Comparison of ENCODE assay signal across 28 cellular contexts in genomic region chr7:100389437-100390088, GRCh38. TPM values are rescaled to one million over a fixed set of nuclear protein-coding genes. Genes with fewer than 3 reads are reported as not detected.
DNase-seq lines count a peak whose midpoint lies in the region; ATAC-seq, FAIRE-seq and TF ChIP-seq lines count a peak whose summit lies in the region.
"Had no signal": no experiment of that assay in that cellular context is flagged by ENCODE, and none has a peak within 500 bp of the region (broad histone marks: within the 10 kb centered on the region; RNA-seq: fewer than 3 reads in every experiment).

No MANE protein-coding gene starts in this region.

- POLR2A ChIA-PET in K562 (lab: Yijun Ruan, JAX), result interaction anchor here (0.7 to 2.2 kb wide), 4 partner anchors 10 to 190 kb away, joined by 3 to 9 read pairs (median 4); no protein-coding TSS in a partner anchor

- H3K36me3 ChIP-seq in BLaER1, result no peaks in the 10 kb centered on the region
- no peaks in the 10 kb centered on the region for H3K36me3 ChIP-seq in DND-41 (ENCODE audit: insufficient read depth, low read length)
- H3K36me3 ChIP-seq in K562 (ENCODE audit: control insufficient read depth, insufficient read depth, low read length), result no peaks in the 10 kb centered on the region
- H3K36me3 ChIP-seq in neural progenitor cell, result no peaks in the 10 kb centered on the region
- H3K36me3 ChIP-seq in uterus, result no peaks in the 10 kb centered on the region
- H3K36me3 ChIP-seq: HAP-1, SJCRH30 had no signal

- no peak overlapping the region for H3K4me3 ChIP-seq in BLaER1
- no peak overlapping the region for H3K4me3 ChIP-seq in DND-41 (ENCODE audit: low read depth in 1 of 2, low read length in 2 of 2)
- H3K4me3 ChIP-seq in K562, result no peak overlapping the region
- H3K4me3 ChIP-seq in neural progenitor cell, result no peak overlapping the region
- no peak overlapping the region for H3K4me3 ChIP-seq in uterus
- H3K4me3 ChIP-seq: A549, HAP-1, SJCRH30 had no signal

- H3F3A ChIP-seq in neural progenitor cell (ENCODE audit: low read depth), result no peaks in the 10 kb centered on the region

- H4K20me1 ChIP-seq in BLaER1 (no peaks in the 10 kb centered on the region), DND-41 (ENCODE audit: insufficient read depth, low read length) (no peaks in the 10 kb centered on the region), K562 (replicated peaks; ENCODE audit: control insufficient read depth, insufficient read depth, low read length) (no peaks in the 10 kb centered on the region), neural progenitor cell (ENCODE audit: low read depth) (no peaks in the 10 kb centered on the region)

- 12% methylated on average over 9 of the region's 9 CpGs for WGBS in K562 (ENCODE audit: insufficient coverage, low coverage, missing lambda C conversion rate)

- no TSS peak for BruUV-seq in K562 (replicated peaks; lab: Mats Ljungman, UMichigan)

- H3K27ac Mint-ChIP-seq in neural progenitor cell, result peak overlapping the region; percentile 6
- H3K27ac Mint-ChIP-seq in progenitor cell of endocrine pancreas, result no peak overlapping the region
- H3K27ac Mint-ChIP-seq: CD8-positive, alpha-beta memory T cell had no signal

- in situ Hi-C loops in K562 (cut with MboI), result no loop called here

- intact Hi-C loops in K562 (cut with micrococcal nuclease) (no loop called here), uterus (cut with DNase I; ENCODE audit: low total_unique reads) (no loop called here)

- H2AFZ ChIP-seq in DND-41 (ENCODE audit: low read depth, low read length), result no peak overlapping the region
- no peak overlapping the region for H2AFZ ChIP-seq in K562 (ENCODE audit: low read depth, low read length)
- H2AFZ ChIP-seq in neural progenitor cell (replicated peaks), result no peak overlapping the region

- peaks cover 16% of the 10 kb centered on the region for H3K4me1 Mint-ChIP-seq in neural progenitor cell
- H3K4me1 Mint-ChIP-seq in progenitor cell of endocrine pancreas (ENCODE audit: low read depth), result peaks cover 4% of the 10 kb centered on the region
- H3K4me1 Mint-ChIP-seq: CD8-positive, alpha-beta memory T cell had no signal

- H3K4me2 ChIP-seq in BLaER1, result peak overlapping the region; percentile 53
- H3K4me2 ChIP-seq in DND-41 (ENCODE audit: insufficient read depth, low read length), result no peak overlapping the region
- H3K4me2 ChIP-seq in K562 (ENCODE audit: insufficient read depth, low read length), result no peak overlapping the region
- H3K4me2 ChIP-seq in neural progenitor cell, result no peak overlapping the region
- H3K4me2 ChIP-seq: A549, KMS-11 had no signal

- no peak for FAIRE-seq in K562 (lab: Jason Lieb, UNC)
- FAIRE-seq: A549, GM12891, GM19239, RCC 7860 had no signal

- TF ChIP-seq POLR2A in K562 (conservative IDR thresholded peaks at IDR 0.05) (no peak), uterus (IDR thresholded peaks at IDR 0.05) (no peak)

- H3K27me3 Mint-ChIP-seq in neural progenitor cell (ENCODE audit: insufficient read depth, low read depth) (no peaks in the 10 kb centered on the region), progenitor cell of endocrine pancreas (peaks cover 32% of the 10 kb centered on the region)

- H3K9me3 Mint-ChIP-seq in neural progenitor cell, result no peaks in the 10 kb centered on the region
- no peaks in the 10 kb centered on the region for H3K9me3 Mint-ChIP-seq in progenitor cell of endocrine pancreas (ENCODE audit: low read depth)
- H3K9me3 Mint-ChIP-seq: CD14-positive monocyte; CD8-positive, alpha-beta memory T cell had no signal

- H3K9me1 ChIP-seq in K562 (ENCODE audit: control insufficient read depth, insufficient read depth, low read length), result no peaks in the 10 kb centered on the region

- no peaks in the 10 kb centered on the region for H3K27me3 ChIP-seq in BLaER1
- no peaks in the 10 kb centered on the region for H3K27me3 ChIP-seq in DND-41 (ENCODE audit: insufficient read depth, low read length, poor library complexity)
- peaks cover 16 to 23% of the 10 kb centered on the region in 2 experiments; a peak in 4 of 5 replicates for H3K27me3 ChIP-seq in K562 (ENCODE audit: control insufficient read depth in 2 of 2, insufficient read depth in 2 of 2, low read length in 2 of 2)
- no peaks in the 10 kb centered on the region for H3K27me3 ChIP-seq in neural progenitor cell
- H3K27me3 ChIP-seq in uterus, result no peaks in the 10 kb centered on the region

- no peaks in the 10 kb centered on the region for H3K36me3 Mint-ChIP-seq in neural progenitor cell
- no peaks in the 10 kb centered on the region for H3K36me3 Mint-ChIP-seq in progenitor cell of endocrine pancreas (ENCODE audit: insufficient read depth)
- H3K36me3 Mint-ChIP-seq: CD8-positive, alpha-beta memory T cell had no signal

- TF ChIP-seq CTCF in DND-41 (IDR thresholded peaks at IDR 0.05; ENCODE audit: borderline replicate concordance, extremely low read depth, low read length, poor library complexity, severe bottlenecking) (no peak), K562 (IDR thresholded peaks at IDR 0.05 in 2 of 3, conservative IDR thresholded peaks at IDR 0.05 in 1 of 3; ENCODE audit: insufficient read depth in 2 of 3, low read depth in 1 of 3, low read length in 3 of 3) (no peak), neural progenitor cell (IDR thresholded peaks at IDR 0.05) (no peak), uterus (IDR thresholded peaks at IDR 0.05) (no peak), progenitor cell of endocrine pancreas (IDR thresholded peaks at IDR 0.05; ENCODE audit: unreplicated experiment) (no peak)

- DNase-seq in DND-41 (no peak), K562 (ENCODE audit: extremely low read depth in 1 of 4, low spot score in 3 of 4) (no peak), neural progenitor cell (ENCODE audit: low spot score) (no peak), amygdala (lab: John Stamatoyannopoulos, UW) (no peak), uterus (no peak), progenitor cell of endocrine pancreas (ENCODE audit: low spot score, unreplicated experiment) (no peak)
- DNase-seq: CD8-positive, alpha-beta memory T cell; DMS 273 treated with DMSO at 0.1 percent for 48 hours; DMS79; GF-D8; MM.1S; NCI-H1092; NCI-H1417 treated with DMSO at 0.1 percent for 48 hours; NCI-H187; NCI-H2081 treated with DMSO at 0.1 percent for 48 hours; NCI-H2171 treated with DMSO at 0.1 percent for 48 hours; NCI-H345; NCI-H510A treated with DMSO at 0.1 percent for 48 hours; SJCRH30 had no signal

- H3K27ac ChIP-seq in BLaER1 (no peak overlapping the region), DND-41 (ENCODE audit: low read length) (no peak overlapping the region), K562 (ENCODE audit: extremely low read depth, low read depth, low read length) (no peak overlapping the region), neural progenitor cell (no peak overlapping the region), uterus (no peak overlapping the region)
- H3K27ac ChIP-seq: A549, KMS-11, SJCRH30 had no signal

- no peak for TF ChIP-seq EP300 in K562 (IDR thresholded peaks at IDR 0.05; ENCODE audit: low read length)

- peak overlapping the region; percentile 8; the same call in 1 of the 2 replicates for H3K9ac ChIP-seq in BLaER1
- H3K9ac ChIP-seq in DND-41 (ENCODE audit: low read depth, low read length), result no peak overlapping the region
- peak overlapping the region in 1 of 2 experiments; percentile 11; a peak in 2 of 4 replicates for H3K9ac ChIP-seq in K562 (ENCODE audit: insufficient read depth in 1 of 2, low read depth in 2 of 2, low read length in 2 of 2)
- H3K9ac ChIP-seq in neural progenitor cell, result no peak overlapping the region
- H3K9ac ChIP-seq: KMS-11 had no signal

- TF ChIP-seq RAD21 in K562 (CRISPR knock-in tag; conservative IDR thresholded peaks at IDR 0.05 in 1 of 2, IDR thresholded peaks at IDR 0.05 in 1 of 2), result no peak

- H3K4me3 Mint-ChIP-seq in neural progenitor cell, result no peak overlapping the region
- no peak overlapping the region for H3K4me3 Mint-ChIP-seq in progenitor cell of endocrine pancreas (ENCODE audit: low read depth)
- H3K4me3 Mint-ChIP-seq: CD14-positive monocyte; CD8-positive, alpha-beta memory T cell had no signal

- ATAC-seq in DND-41 (ENCODE audit: insufficient read depth, low read depth), result 0 out of 3 replicates have a peak, but pooled peaks have one; percentile 24
- ATAC-seq in K562, result no peak
- ATAC-seq: A549, SK-N-SH treated with all-trans-retinoic acid at 6 μM for 48 hours had no signal

- no peaks in the 10 kb centered on the region for H3K9me3 ChIP-seq in BLaER1
- no peaks in the 10 kb centered on the region for H3K9me3 ChIP-seq in DND-41 (ENCODE audit: insufficient read depth, low read length, severe bottlenecking)
- H3K9me3 ChIP-seq in K562 (replicated peaks; ENCODE audit: control insufficient read depth, insufficient read depth, low read depth, low read length), result no peaks in the 10 kb centered on the region
- H3K9me3 ChIP-seq in neural progenitor cell (ENCODE audit: low read depth), result no peaks in the 10 kb centered on the region
- H3K9me3 ChIP-seq in uterus, result no peaks in the 10 kb centered on the region
- H3K9me3 ChIP-seq: A549, HAP-1, SJCRH30 had no signal

- H3K79me2 ChIP-seq in DND-41 (ENCODE audit: insufficient read depth, low read length) (no peaks in the 10 kb centered on the region), K562 (ENCODE audit: control insufficient read depth, insufficient read depth, low read length) (no peaks in the 10 kb centered on the region), neural progenitor cell (ENCODE audit: low read depth) (no peaks in the 10 kb centered on the region)

- H3K4me1 ChIP-seq in BLaER1 (peaks cover 68% of the 10 kb centered on the region), DND-41 (ENCODE audit: insufficient read depth, low read length) (no peaks in the 10 kb centered on the region), K562 (replicated peaks in 1 of 2; ENCODE audit: control insufficient read depth in 2 of 2, insufficient read depth in 2 of 2, low read length in 2 of 2) (peaks cover 4 to 6% of the 10 kb centered on the region in 2 experiments; a peak in 2 of 5 replicates), neural progenitor cell (peaks cover 12% of the 10 kb centered on the region), uterus (no peaks in the 10 kb centered on the region)
- H3K4me1 ChIP-seq: A549, HAP-1, SJCRH30 had no signal

- CTCF ChIA-PET in K562 (lab: Yijun Ruan, JAX; ENCODE audit: low intra/inter-chr PET ratio), result no interaction called here

RNA-seq across cellular contexts. Expression of gene PILRA, which starts 16.3 kb away (rescaled TPM):
- 9.0 and 11.0 TPM in 2 replicates for total RNA-seq in K562 (2011; cell fraction: chromatin; rRNA removed; ENCODE audit: low replicate concordance)
- total RNA-seq in K562 (2011; cell fraction: nucleolus; rRNA removed), result 5.9 and 6.2 TPM in 2 replicates
- 8.1 and 8.8 TPM in 2 replicates for total RNA-seq in K562 (2011; cell fraction: nucleoplasm; rRNA removed)
- total RNA-seq in K562 (2014; rRNA removed) (0.23 and 0.41 TPM in 2 replicates), K562 (2014; rRNA removed; fragmentation: Illumina TruSeq; extraction: Trizol) (0.32 and 0.47 TPM in 2 replicates), K562 (2015; rRNA removed; fragmentation: Illumina TruSeq; extraction: Trizol) (0.34 and 0.65 TPM in 2 replicates), K562 (2021) (0.83 and 0.95 TPM in 2 replicates), neural progenitor cell (ENCODE audit: low replicate concordance) (0.68 and 6.7 TPM in 2 replicates), uterus (10 to 100 TPM in 1 of 4 donors, 1 to 10 TPM in 3; 3.3 to 20.6 (median 6.7) TPM), progenitor cell of endocrine pancreas (3.9 and 5.3 TPM in 2 replicates)
- polyA plus RNA-seq in K562 (2011; rRNA removed) (1.8 and 3.1 TPM in 2 replicates), K562 (2014; fragmentation: Illumina TruSeq; extraction: Trizol) (0.73 and 0.93 TPM in 2 replicates), K562 (2014; fragmentation: Nextera tagmentation; extraction: Ambion mirVana) (under 1 TPM; 0.13 to 0.21 TPM), K562 (2014; rRNA removed) (0.62 and 1.6 TPM in 2 replicates)
- polyA plus RNA-seq in K562 (2011; cell fraction: cytosol; rRNA removed), result 1.8 and 3.1 TPM in 2 replicates
- polyA plus RNA-seq in K562 (2011; cell fraction: nucleus; rRNA removed), result 12.1 and 14.8 TPM in 2 replicates
- polyA plus RNA-seq in K562 (2012), result 0.79 and 2.9 TPM in 2 replicates
- polyA minus RNA-seq in K562 (2011; rRNA and poly(A)+ RNA removed), result 0.30 TPM in 1 of 2 replicates, not detected in the other
- polyA minus RNA-seq in K562 (2011; cell fraction: cytosol; rRNA and poly(A)+ RNA removed), result not detected in 2 replicates
- 1.1 and 1.6 TPM in 2 replicates for polyA minus RNA-seq in K562 (2011; cell fraction: nucleus; rRNA and poly(A)+ RNA removed)

RNA-seq across cellular contexts. Expression of gene PILRB, which starts 31.6 kb away (rescaled TPM):
- total RNA-seq in K562 (2011; cell fraction: chromatin; rRNA removed; ENCODE audit: low replicate concordance), result 248 and 523 TPM in 2 replicates
- 303 and 304 TPM in 2 replicates for total RNA-seq in K562 (2011; cell fraction: nucleolus; rRNA removed)
- 245 and 257 TPM in 2 replicates for total RNA-seq in K562 (2011; cell fraction: nucleoplasm; rRNA removed)
- 37.0 and 37.7 TPM in 2 replicates for total RNA-seq in K562 (2014; rRNA removed)
- 14.4 and 25.4 TPM in 2 replicates for total RNA-seq in K562 (2014; rRNA removed; fragmentation: Illumina TruSeq; extraction: Trizol)
- total RNA-seq in K562 (2015; rRNA removed; fragmentation: Illumina TruSeq; extraction: Trizol), result 30.7 and 32.3 TPM in 2 replicates
- 39.0 and 45.3 TPM in 2 replicates for total RNA-seq in K562 (2021)
- polyA plus RNA-seq in K562 (2011; rRNA removed), result 39.2 and 56.1 TPM in 2 replicates
- polyA plus RNA-seq in K562 (2011; cell fraction: cytosol; rRNA removed), result 30.7 and 45.8 TPM in 2 replicates
- polyA plus RNA-seq in K562 (2011; cell fraction: nucleus; rRNA removed), result 448 and 634 TPM in 2 replicates
- 39.7 and 51.9 TPM in 2 replicates for polyA plus RNA-seq in K562 (2012)
- 49.9 and 56.7 TPM in 2 replicates for polyA plus RNA-seq in K562 (2014; fragmentation: Illumina TruSeq; extraction: Trizol)
- 1 to 10 TPM; 6.2 to 7.1 TPM for polyA plus RNA-seq in K562 (2014; fragmentation: Nextera tagmentation; extraction: Ambion mirVana)
- 94.6 and 99.3 TPM in 2 replicates for polyA plus RNA-seq in K562 (2014; rRNA removed)
- 8.3 and 12.6 TPM in 2 replicates for polyA minus RNA-seq in K562 (2011; rRNA and poly(A)+ RNA removed)
- 2.9 and 8.4 TPM in 2 replicates for polyA minus RNA-seq in K562 (2011; cell fraction: cytosol; rRNA and poly(A)+ RNA removed)
- 43.1 and 49.8 TPM in 2 replicates for polyA minus RNA-seq in K562 (2011; cell fraction: nucleus; rRNA and poly(A)+ RNA removed)
- total RNA-seq in neural progenitor cell (ENCODE audit: low replicate concordance), result 19.3 and 43.6 TPM in 2 replicates
- 10 to 100 TPM; 13.4 to 66.1 (median 56.3) TPM for total RNA-seq in uterus
- total RNA-seq in progenitor cell of endocrine pancreas, result 64.6 and 67.9 TPM in 2 replicates

RNA-seq across cellular contexts. Expression of gene ZCWPW1, which starts 38.9 kb away (rescaled TPM):
- total RNA-seq in K562 (2011; cell fraction: chromatin; rRNA removed; ENCODE audit: low replicate concordance), result 2.4 and 3.7 TPM in 2 replicates
- 2.0 and 2.6 TPM in 2 replicates for total RNA-seq in K562 (2011; cell fraction: nucleolus; rRNA removed)
- total RNA-seq in K562 (2011; cell fraction: nucleoplasm; rRNA removed), result 1.8 and 3.5 TPM in 2 replicates
- total RNA-seq in K562 (2014; rRNA removed) (1.3 and 1.7 TPM in 2 replicates), K562 (2014; rRNA removed; fragmentation: Illumina TruSeq; extraction: Trizol) (0.84 and 1.8 TPM in 2 replicates), K562 (2015; rRNA removed; fragmentation: Illumina TruSeq; extraction: Trizol) (1.2 and 1.7 TPM in 2 replicates), K562 (2021) (0.86 and 0.94 TPM in 2 replicates), neural progenitor cell (ENCODE audit: low replicate concordance) (1.4 and 1.8 TPM in 2 replicates), uterus (1 to 10 TPM in 3 of 4 donors, not detected in 1; 1.5 to 6.1 (median 5.2) TPM), progenitor cell of endocrine pancreas (2.5 and 3.8 TPM in 2 replicates)
- polyA plus RNA-seq in K562 (2011; rRNA removed) (1.5 and 1.7 TPM in 2 replicates), K562 (2014; fragmentation: Illumina TruSeq; extraction: Trizol) (0.79 and 1.4 TPM in 2 replicates), K562 (2014; fragmentation: Nextera tagmentation; extraction: Ambion mirVana) (under 1 TPM; 0.18 to 0.41 TPM), K562 (2014; rRNA removed) (0.61 and 1.6 TPM in 2 replicates)
- 0.67 and 0.81 TPM in 2 replicates for polyA plus RNA-seq in K562 (2011; cell fraction: cytosol; rRNA removed)
- 3.7 and 4.2 TPM in 2 replicates for polyA plus RNA-seq in K562 (2011; cell fraction: nucleus; rRNA removed)
- 2.2 and 3.0 TPM in 2 replicates for polyA plus RNA-seq in K562 (2012)
- polyA minus RNA-seq in K562 (2011; rRNA and poly(A)+ RNA removed), result 0.84 and 0.91 TPM in 2 replicates
- 0.86 and 1.5 TPM in 2 replicates for polyA minus RNA-seq in K562 (2011; cell fraction: cytosol; rRNA and poly(A)+ RNA removed)
- 1.2 and 1.6 TPM in 2 replicates for polyA minus RNA-seq in K562 (2011; cell fraction: nucleus; rRNA and poly(A)+ RNA removed)

RNA-seq across cellular contexts. Expression of gene MEPCE, which starts 40.1 kb away (rescaled TPM):
- 33.3 and 101 TPM in 2 replicates for total RNA-seq in K562 (2011; cell fraction: chromatin; rRNA removed; ENCODE audit: low replicate concordance)
- total RNA-seq in K562 (2011; cell fraction: nucleolus; rRNA removed), result 57.9 and 76.5 TPM in 2 replicates
- total RNA-seq in K562 (2011; cell fraction: nucleoplasm; rRNA removed), result 40.2 and 43.9 TPM in 2 replicates
- total RNA-seq in K562 (2014; rRNA removed) (50.6 and 65.4 TPM in 2 replicates), K562 (2014; rRNA removed; fragmentation: Illumina TruSeq; extraction: Trizol) (24.9 and 29.5 TPM in 2 replicates), K562 (2015; rRNA removed; fragmentation: Illumina TruSeq; extraction: Trizol) (60.3 and 60.4 TPM in 2 replicates), K562 (2021) (72.8 and 76.3 TPM in 2 replicates), neural progenitor cell (ENCODE audit: low replicate concordance) (16.4 and 42.6 TPM in 2 replicates), uterus (10 to 100 TPM; 21.2 to 44.2 (median 30.2) TPM), progenitor cell of endocrine pancreas (34.6 and 35.4 TPM in 2 replicates)
- polyA plus RNA-seq in K562 (2011; rRNA removed) (16.1 and 16.7 TPM in 2 replicates), K562 (2014; fragmentation: Illumina TruSeq; extraction: Trizol) (66.5 and 77.3 TPM in 2 replicates), K562 (2014; fragmentation: Nextera tagmentation; extraction: Ambion mirVana) (10 to 100 TPM; 10.9 to 13.7 TPM), K562 (2014; rRNA removed) (42.7 and 44.1 TPM in 2 replicates)
- 13.0 and 28.0 TPM in 2 replicates for polyA plus RNA-seq in K562 (2011; cell fraction: cytosol; rRNA removed)
- polyA plus RNA-seq in K562 (2011; cell fraction: nucleus; rRNA removed), result 23.6 and 47.0 TPM in 2 replicates
- polyA plus RNA-seq in K562 (2012), result 54.7 and 58.7 TPM in 2 replicates
- polyA minus RNA-seq in K562 (2011; rRNA and poly(A)+ RNA removed), result 20.0 and 29.4 TPM in 2 replicates
- polyA minus RNA-seq in K562 (2011; cell fraction: cytosol; rRNA and poly(A)+ RNA removed), result 18.7 and 24.0 TPM in 2 replicates
- 27.9 and 29.5 TPM in 2 replicates for polyA minus RNA-seq in K562 (2011; cell fraction: nucleus; rRNA and poly(A)+ RNA removed)

RNA-seq across cellular contexts. Expression of gene PPP1R35, which starts 46.7 kb away (rescaled TPM):
- total RNA-seq in K562 (2011; cell fraction: chromatin; rRNA removed; ENCODE audit: low replicate concordance), result 18.9 and 64.5 TPM in 2 replicates
- 109 and 128 TPM in 2 replicates for total RNA-seq in K562 (2011; cell fraction: nucleolus; rRNA removed)
- total RNA-seq in K562 (2011; cell fraction: nucleoplasm; rRNA removed), result 45.6 and 53.0 TPM in 2 replicates
- total RNA-seq in K562 (2014; rRNA removed), result 127 and 152 TPM in 2 replicates
- 18.9 and 25.9 TPM in 2 replicates for total RNA-seq in K562 (2014; rRNA removed; fragmentation: Illumina TruSeq; extraction: Trizol)
- total RNA-seq in K562 (2015; rRNA removed; fragmentation: Illumina TruSeq; extraction: Trizol), result 44.9 and 47.9 TPM in 2 replicates
- 124 and 135 TPM in 2 replicates for total RNA-seq in K562 (2021)
- 28.2 and 31.7 TPM in 2 replicates for polyA plus RNA-seq in K562 (2011; rRNA removed)
- 38.6 and 141 TPM in 2 replicates for polyA plus RNA-seq in K562 (2011; cell fraction: cytosol; rRNA removed)
- polyA plus RNA-seq in K562 (2011; cell fraction: nucleus; rRNA removed), result 136 and 297 TPM in 2 replicates
- polyA plus RNA-seq in K562 (2012), result 70.7 and 78.6 TPM in 2 replicates
- 19.4 and 33.7 TPM in 2 replicates for polyA plus RNA-seq in K562 (2014; fragmentation: Illumina TruSeq; extraction: Trizol)
- 1 to 10 TPM; 2.9 to 5.9 TPM for polyA plus RNA-seq in K562 (2014; fragmentation: Nextera tagmentation; extraction: Ambion mirVana)
- polyA plus RNA-seq in K562 (2014; rRNA removed), result 153 and 185 TPM in 2 replicates
- 2.2 and 5.8 TPM in 2 replicates for polyA minus RNA-seq in K562 (2011; rRNA and poly(A)+ RNA removed)
- 13.8 and 18.6 TPM in 2 replicates for polyA minus RNA-seq in K562 (2011; cell fraction: cytosol; rRNA and poly(A)+ RNA removed)
- 16.7 and 26.0 TPM in 2 replicates for polyA minus RNA-seq in K562 (2011; cell fraction: nucleus; rRNA and poly(A)+ RNA removed)
- total RNA-seq in neural progenitor cell (ENCODE audit: low replicate concordance), result 7.3 and 33.0 TPM in 2 replicates
- 10 to 100 TPM in 2 of 4 donors, 1 to 10 TPM in 2; 7.4 to 39.7 (median 17.8) TPM for total RNA-seq in uterus
- total RNA-seq in progenitor cell of endocrine pancreas, result 23.7 and 29.8 TPM in 2 replicates
